In genomic region chr4:10179957-10180602, GRCh38 we compare ENCODE assay signal across 1 cellular context.
TF ChIP-seq lines count a peak whose summit lies in the region.

No MANE protein-coding gene starts in this region.

TF ChIP-seq in K562, 482 proteins besides CTCF, POLR2A, EP300 and RAD21 (continued from another document and continues in another):
- TF ChIP-seq E2F4 (CRISPR knock-in tag; IDR thresholded peaks at IDR 0.05; ENCODE audit: low read depth): no peak
- TF ChIP-seq ZNF263 (CRISPR knock-in tag; IDR thresholded peaks at IDR 0.05; ENCODE audit: borderline replicate concordance): no peak
- TF ChIP-seq ZNF384 (IDR thresholded peaks at IDR 0.05; ENCODE audit: low read depth, low read length): no peak; the same call in 1 of the 2 replicates
- no peak for TF ChIP-seq ZBTB40 (IDR thresholded peaks at IDR 0.05)
- no peak for TF ChIP-seq ZBTB40 (CRISPR knock-in tag; IDR thresholded peaks at IDR 0.05)
- no peak for TF ChIP-seq CBX5 (IDR thresholded peaks at IDR 0.05; ENCODE audit: borderline replicate concordance, low read depth)
- TF ChIP-seq TFE3 (CRISPR knock-in tag; IDR thresholded peaks at IDR 0.05): peak; percentile 1; the same call in 1 of the 2 replicates
- TF ChIP-seq LEF1 (IDR thresholded peaks at IDR 0.05): no peak
- TF ChIP-seq POLR3G (IDR thresholded peaks at IDR 0.05; ENCODE audit: extremely low read depth, insufficient read length, insufficient replicate concordance): no peak
- no peak for TF ChIP-seq EZH2 (IDR thresholded peaks at IDR 0.05; ENCODE audit: borderline replicate concordance, low read depth, low read length)
- TF ChIP-seq ZSCAN32 (CRISPR knock-in tag; IDR thresholded peaks at IDR 0.05): no peak
- no peak for TF ChIP-seq TRIM24 (IDR thresholded peaks at IDR 0.05)
- no peak for TF ChIP-seq VEZF1 (CRISPR knock-in tag; IDR thresholded peaks at IDR 0.05)
- TF ChIP-seq ZNF23 (CRISPR knock-in tag; IDR thresholded peaks at IDR 0.05): no peak
- no peak for TF ChIP-seq ZNF584 (CRISPR knock-in tag; IDR thresholded peaks at IDR 0.05; ENCODE audit: low read depth)
- TF ChIP-seq ZNF431 (CRISPR knock-in tag; IDR thresholded peaks at IDR 0.05): no peak
- no peak for TF ChIP-seq ETS1 (conservative IDR thresholded peaks at IDR 0.05; ENCODE audit: control insufficient read depth, low read depth, low read length)
- TF ChIP-seq SPI1 (IDR thresholded peaks at IDR 0.05; ENCODE audit: borderline replicate concordance, low read depth, low read length): no peak
- TF ChIP-seq DIDO1 (tag; IDR thresholded peaks at IDR 0.05; ENCODE audit: low read depth): no peak; the same call in 1 of the 2 replicates
- no peak for TF ChIP-seq NR2C2 (CRISPR knock-in tag; IDR thresholded peaks at IDR 0.05)
- TF ChIP-seq NR2C2 (tag; IDR thresholded peaks at IDR 0.05): no peak
- 0 out of 2 replicates have a peak, but pooled peaks have one; percentile 16 for TF ChIP-seq MAFG (tag; conservative IDR thresholded peaks at IDR 0.05)
- no peak for TF ChIP-seq NFATC3 (IDR thresholded peaks at IDR 0.05)
- TF ChIP-seq ADNP (tag; IDR thresholded peaks at IDR 0.05): no peak
- peak; percentile 69; the same call in 1 of the 2 replicates for TF ChIP-seq ZNF395 (CRISPR knock-in tag; IDR thresholded peaks at IDR 0.05)
- no peak for TF ChIP-seq ZNF212 (CRISPR knock-in tag; IDR thresholded peaks at IDR 0.05)
- no peak for TF ChIP-seq JUN (IDR thresholded peaks at IDR 0.05; ENCODE audit: borderline replicate concordance, low read depth, low read length)
- TF ChIP-seq JUN (CRISPR knock-in tag; IDR thresholded peaks at IDR 0.05; ENCODE audit: borderline replicate concordance): no peak
- TF ChIP-seq TEAD1 (CRISPR knock-in tag; IDR thresholded peaks at IDR 0.05): peak in 1 of 2 experiments; percentile 55; a peak in 2 of 4 replicates
- TF ChIP-seq ZNF75A (CRISPR knock-in tag; IDR thresholded peaks at IDR 0.05): no peak
- no peak for TF ChIP-seq ZNF644 (tag; IDR thresholded peaks at IDR 0.05; ENCODE audit: low read depth)
- peak; percentile 41; the same call in 1 of the 2 replicates for TF ChIP-seq THRB (CRISPR knock-in tag; conservative IDR thresholded peaks at IDR 0.05)
- TF ChIP-seq SRSF3 (IDR thresholded peaks at IDR 0.05; ENCODE audit: insufficient read depth, low read length): no peak
- peak; percentile 1; the same call in 1 of the 2 replicates for TF ChIP-seq FOXJ2 (tag; IDR thresholded peaks at IDR 0.05)
- no peak for TF ChIP-seq ELK1 (CRISPR knock-in tag; IDR thresholded peaks at IDR 0.05)
- TF ChIP-seq SMAD1 (IDR thresholded peaks at IDR 0.05; ENCODE audit: low read depth, low read length, partially characterized antibody): no peak
- TF ChIP-seq HSF4 (CRISPR knock-in tag; IDR thresholded peaks at IDR 0.05; ENCODE audit: borderline replicate concordance): peak; percentile 67; the same call in 1 of the 2 replicates
- TF ChIP-seq ETV1 (tag; conservative IDR thresholded peaks at IDR 0.05; ENCODE audit: low read depth): no peak
- TF ChIP-seq HBP1 (CRISPR knock-in tag; IDR thresholded peaks at IDR 0.05): peak; percentile 28; the same call in 1 of the 2 replicates
- no peak for TF ChIP-seq ZNF551 (CRISPR knock-in tag; IDR thresholded peaks at IDR 0.05)
